ENCODE assay signal across 8 cellular contexts in genomic region chr1:155002479-155003226, GRCh38. TPM values are rescaled to one million over a fixed set of nuclear protein-coding genes. Genes with fewer than 3 reads are reported as not detected.
DNase-seq lines count a peak whose midpoint lies in the region; ATAC-seq and TF ChIP-seq lines count a peak whose summit lies in the region.

ZBTB7B (plus strand) TSS chr1:155002802; CDS start chr1:155014661, 11,859 bp downstream.

- no peaks in the 10 kb centered on the region for H3K9me2 ChIP-seq in Loucy (replicated peaks; ENCODE audit: low read depth, low read length)

- DNase-seq in T-helper 2 cell, result no peak
- peak in 6 of 7 donors; percentile 54 to 75 (median 64) for DNase-seq in adrenal gland
- peak; percentile 81 for DNase-seq in hepatic stellate cell (ENCODE audit: low spot score)
- peak; percentile 71 for DNase-seq in retina
- no peak for DNase-seq in NCI-H446 treated with DMSO at 0.1 percent for 48 hours (lab: John Stamatoyannopoulos, UW)

- H3K27ac ChIP-seq in adrenal gland, result peak within 1 kb of the TSS; percentile 87 to 99 (median 96)

- H4K20me1 ChIP-seq in Loucy (ENCODE audit: insufficient read depth, low read length, poor library complexity, severe bottlenecking), result no peaks in the 10 kb centered on the region

- H3K27me3 ChIP-seq in Loucy (ENCODE audit: insufficient read depth, low read length, poor library complexity, severe bottlenecking) (no peaks in the 10 kb centered on the region), adrenal gland (no peaks in the 10 kb centered on the region)

- H3F3A ChIP-seq in Loucy (ENCODE audit: low read depth), result peaks cover 15% of the 10 kb centered on the region

- H2AFZ ChIP-seq in Loucy (ENCODE audit: low read length), result peak within 1 kb of the TSS; percentile 80; the same call in 1 of the 2 replicates

- TF ChIP-seq CTCF in Loucy (conservative IDR thresholded peaks at IDR 0.05; ENCODE audit: low read length) (no peak), adrenal gland (IDR thresholded peaks at IDR 0.05) (peak in 2 of 6 experiments; percentile 5 to 23)

- H3K9me3 ChIP-seq in Loucy (ENCODE audit: insufficient read depth, low read depth, low read length) (no peaks in the 10 kb centered on the region), adrenal gland (replicated peaks in 1 of 3) (no peaks in the 10 kb centered on the region)

- no peak for ATAC-seq in GM21825 (IDR thresholded peaks at IDR 0.05; ENCODE audit: unreplicated experiment)

- no peak for TF ChIP-seq POLR2A in adrenal gland (IDR thresholded peaks at IDR 0.05)

- H3K4me1 ChIP-seq in Loucy (ENCODE audit: insufficient read depth, low read length, poor library complexity, severe bottlenecking) (peaks cover 42% of the 10 kb centered on the region), adrenal gland (replicated peaks in 1 of 2) (peaks cover 50 to 52% of the 10 kb centered on the region in 2 donors)

- H3K4me3 ChIP-seq in Loucy (ENCODE audit: low read length, poor library complexity, severe bottlenecking) (peak within 1 kb of the TSS; percentile 76), adrenal gland (peak within 1 kb of the TSS; percentile 39 to 87 (median 68))

- H3K4me2 ChIP-seq in Loucy (ENCODE audit: low read depth, low read length, poor library complexity, severe bottlenecking), result peak within 1 kb of the TSS; percentile 92

- no peaks in the 10 kb centered on the region for H3K79me2 ChIP-seq in Loucy (ENCODE audit: insufficient read depth, low read length)

- H3K9ac ChIP-seq in Loucy (ENCODE audit: low read depth, low read length, poor library complexity, severe bottlenecking), result peak within 1 kb of the TSS; percentile 81

- WGBS in adrenal gland, 4 donors, result 0 to 1% (median 0%) methylated on average over 10 to 32 of the region's 34 CpGs

- H3K36me3 ChIP-seq in Loucy (ENCODE audit: insufficient read depth, low read length) (no peaks in the 10 kb centered on the region), adrenal gland (replicated peaks in 1 of 2) (no peaks in the 10 kb centered on the region)

- intact Hi-C loops in T-helper 2 cell treated with Interferon-gamma antibody and Interleukin-4, amounts not matched to agents 100 ng/mL and 5 ng/mL, for 36 hours (cut with micrococcal nuclease), result loop anchor here (1.0 to 5.0 kb wide), 4 partner anchors 28 to 1500 kb away; partner anchors contain the start of genes CKS1B, EFNA4 and MEF2D
- intact Hi-C loops in adrenal gland (cut with DNase I), result loop anchor here in 1 of 2 donors (5.0 kb wide), 1 partner anchor 35 kb away; no protein-coding TSS in a partner anchor

RNA-seq across cellular contexts. Expression of gene ZBTB7B, which starts in this region (rescaled TPM):
- total RNA-seq in T-helper 2 cell treated with Interferon-gamma antibody and Interleukin-4, amounts not matched to agents 100 ng/mL and 5 ng/mL, for 36 hours, result 121 and 129 TPM in 2 replicates
- 100 to 1,000 TPM in 1 of 8 donors, 10 to 100 TPM in 7; 60.1 to 126 (median 83.5) TPM for total RNA-seq in adrenal gland
- polyA plus RNA-seq in adrenal gland, result 10 to 100 TPM; 22.4 to 97.3 (median 27.9) TPM

Comparison
In these comparisons a context has a peak if more than half of its experiments do, and no peak if none do; other contexts are left out.
1. DNase-seq: peak in adrenal gland (6 of 7), hepatic stellate cell (single experiment) and retina (single experiment); none in T-helper 2 cell (0 of 5) and NCI-H446 treated with DMSO at 0.1 percent for 48 hours (single experiment).